ENCODE assay signal across 18 cellular contexts in genomic region chrX:51421972-51422371, GRCh38.
A peak's percentile ranks its signal among the peaks of the same experiment; 100 is the strongest.
DNase-seq lines count a peak whose midpoint lies in the region; ATAC-seq, FAIRE-seq and TF ChIP-seq lines count a peak whose summit lies in the region.
"Had no signal": no experiment of that assay in that cellular context is flagged by ENCODE, and none has a peak within 500 bp of the region (broad histone marks: within the 10 kb centered on the region; RNA-seq: fewer than 3 reads in every experiment).

No MANE protein-coding gene starts in this region.

- H3K27ac Mint-ChIP-seq in naive B cell: peak overlapping the region in 1 of 6 donors; percentile 68
- H3K27ac Mint-ChIP-seq: CD4-positive, alpha-beta memory T cell had no signal

- H3K9me2 ChIP-seq in DOHH2 (replicated peaks; ENCODE audit: control insufficient read depth, low read length) (no peaks in the 10 kb centered on the region), OCI-LY7 (ENCODE audit: insufficient read depth, low read length) (no peaks in the 10 kb centered on the region)

- no peak for TF ChIP-seq CTCF in DOHH2 (IDR thresholded peaks at IDR 0.05; ENCODE audit: low read depth, low read length, poor library complexity, severe bottlenecking)
- TF ChIP-seq CTCF in OCI-LY7 (conservative IDR thresholded peaks at IDR 0.05; ENCODE audit: low read length): no peak
- TF ChIP-seq CTCF in bronchial epithelial cell (IDR thresholded peaks at IDR 0.05; ENCODE audit: insufficient read depth, low read length, severe bottlenecking): no peak

- H3K4me3 ChIP-seq in DOHH2 (ENCODE audit: low read length) (no peak overlapping the region), OCI-LY7 (ENCODE audit: low read depth, low read length, poor library complexity, severe bottlenecking) (no peak overlapping the region), bronchial epithelial cell (ENCODE audit: low read depth, low read length) (no peak overlapping the region), small intestine (ENCODE audit: low read depth in 1 of 2, low read length in 2 of 2) (no peak overlapping the region)
- H3K4me3 ChIP-seq: GM23248 had no signal

- H3K27me3 ChIP-seq in DOHH2 (ENCODE audit: control insufficient read depth, low read length) (no peaks in the 10 kb centered on the region), bronchial epithelial cell (ENCODE audit: control insufficient read depth, insufficient read depth, low read length) (no peaks in the 10 kb centered on the region), small intestine (ENCODE audit: control insufficient read depth in 2 of 2, insufficient read depth in 2 of 2, low read length in 2 of 2) (no peaks in the 10 kb centered on the region)
- H3K27me3 ChIP-seq: BE2C had no signal

- H3K36me3 Mint-ChIP-seq in naive B cell: no peaks in the 10 kb centered on the region
- H3K36me3 Mint-ChIP-seq: CD4-positive, alpha-beta memory T cell had no signal

- peak overlapping the region; percentile 16; the same call in 1 of the 2 replicates for H3K4me2 ChIP-seq in DOHH2 (ENCODE audit: low read length)
- peak overlapping the region; percentile 24; the same call in 1 of the 2 replicates for H3K4me2 ChIP-seq in OCI-LY7 (ENCODE audit: low read length)

- peaks cover 0 to 12% (median 0%) of the 10 kb centered on the region in 3 donors for H3K4me1 Mint-ChIP-seq in naive B cell

- H4K20me1 ChIP-seq in DOHH2 (ENCODE audit: control insufficient read depth, insufficient read depth, low read depth, low read length) (no peaks in the 10 kb centered on the region), OCI-LY7 (ENCODE audit: insufficient read depth, low read length) (no peaks in the 10 kb centered on the region)

- WGBS in small intestine, 3 donors: 41 to 58% (median 53%) methylated on average over 4 of the region's 4 CpGs

- H3K27me3 Mint-ChIP-seq in naive B cell: peaks cover 0 to 9% (median 0%) of the 10 kb centered on the region in 3 donors
- H3K27me3 Mint-ChIP-seq: CD4-positive, alpha-beta memory T cell had no signal

- POLR2A ChIA-PET in OCI-LY7 (lab: Charles Lee): no interaction called here

- FAIRE-seq in bronchial epithelial cell (lab: Jason Lieb, UNC) (no peak), small intestine (lab: Jason Lieb, UNC) (no peak)
- FAIRE-seq: D721Med had no signal

- peaks cover 32% of the 10 kb centered on the region for H3K4me1 ChIP-seq in DOHH2 (ENCODE audit: control insufficient read depth, low read length)
- H3K4me1 ChIP-seq in OCI-LY7 (ENCODE audit: insufficient read depth, low read length, poor library complexity, severe bottlenecking): peaks cover 39% of the 10 kb centered on the region
- no peaks in the 10 kb centered on the region for H3K4me1 ChIP-seq in small intestine (ENCODE audit: control insufficient read depth in 2 of 2, insufficient read depth in 1 of 2, low read depth in 1 of 2, low read length in 1 of 2)
- H3K4me1 ChIP-seq: BE2C had no signal

- BruUV-seq in OCI-LY7 (replicated peaks; lab: Mats Ljungman, UMichigan): no TSS peak

- peak; percentile 53 to 56 for ATAC-seq in naive B cell (ENCODE audit: low read depth in 2 of 2)

- H3F3A ChIP-seq in DOHH2 (ENCODE audit: control insufficient read depth, insufficient read depth): no peaks in the 10 kb centered on the region

- H3K27ac ChIP-seq in DOHH2 (ENCODE audit: low read depth, low read length) (no peak overlapping the region), OCI-LY7 (ENCODE audit: low read depth, low read length, poor library complexity, severe bottlenecking) (no peak overlapping the region), small intestine (ENCODE audit: low read depth in 1 of 2, low read length in 1 of 2) (no peak overlapping the region)
- H3K27ac ChIP-seq: C4-2B, GM23248, HL-60 had no signal

- intact Hi-C loops in OCI-LY7 (cut with micrococcal nuclease; ENCODE audit: unreplicated experiment): loop anchor here (2.0 to 10.0 kb wide), 2 partner anchors 27 to 277 kb away; no protein-coding TSS in a partner anchor

- DNase-seq in OCI-LY7 (ENCODE audit: low spot score) (no peak), bronchial epithelial cell (ENCODE audit: low read depth) (peak; percentile 10), naive B cell (no peak), SHP77 (lab: John Stamatoyannopoulos, UW) (no peak), small intestine (no peak)
- no peak for DNase-seq in activated naive CD4-positive, alpha-beta T cell treated with Interleukin-2 at 50 U/mL for 16 hours
- DNase-seq in activated CD4-positive, alpha-beta T cell treated with anti-CD3 and anti-CD28 coated beads, Interleukin-2, amount 50 U/mL, for 1 hour: no peak
- DNase-seq: ACHN; BE2C; CD4-positive, alpha-beta memory T cell; DMS153; DND-41; GM23248; H7 had no signal

- H3K36me3 ChIP-seq in DOHH2 (ENCODE audit: control insufficient read depth, low read length) (no peaks in the 10 kb centered on the region), OCI-LY7 (ENCODE audit: insufficient read depth, low read length) (no peaks in the 10 kb centered on the region), bronchial epithelial cell (ENCODE audit: control insufficient read depth, insufficient read depth, low read length) (no peaks in the 10 kb centered on the region), small intestine (ENCODE audit: control insufficient read depth in 2 of 2, insufficient read depth in 2 of 2, low read length in 2 of 2) (no peaks in the 10 kb centered on the region)
- H3K36me3 ChIP-seq: BE2C had no signal

- no peaks in the 10 kb centered on the region for H3K9me3 Mint-ChIP-seq in naive B cell
- H3K9me3 Mint-ChIP-seq: CD4-positive, alpha-beta memory T cell had no signal

- H3K4me3 Mint-ChIP-seq in naive B cell: no peak overlapping the region
- H3K4me3 Mint-ChIP-seq: CD4-positive, alpha-beta memory T cell had no signal

- H2AFZ ChIP-seq in OCI-LY7 (ENCODE audit: low read length): no peak overlapping the region
- H2AFZ ChIP-seq: GM23248 had no signal

- H3K9me3 ChIP-seq in DOHH2 (ENCODE audit: control insufficient read depth, insufficient read depth, low read length) (no peaks in the 10 kb centered on the region), OCI-LY7 (ENCODE audit: low read length) (no peaks in the 10 kb centered on the region), small intestine (ENCODE audit: control insufficient read depth, low read depth) (no peaks in the 10 kb centered on the region)
- H3K9me3 ChIP-seq: BE2C had no signal

- CTCF ChIA-PET in OCI-LY7 (lab: Charles Lee; ENCODE audit: unreplicated experiment): no interaction called here

- no peaks in the 10 kb centered on the region for H3K79me2 ChIP-seq in DOHH2 (ENCODE audit: control insufficient read depth, low read length)
- H3K79me2 ChIP-seq in OCI-LY7 (ENCODE audit: insufficient read depth, low read depth, low read length): no peaks in the 10 kb centered on the region
